8 cellular contexts compared by ENCODE assay signal in the genomic region with DNA sequence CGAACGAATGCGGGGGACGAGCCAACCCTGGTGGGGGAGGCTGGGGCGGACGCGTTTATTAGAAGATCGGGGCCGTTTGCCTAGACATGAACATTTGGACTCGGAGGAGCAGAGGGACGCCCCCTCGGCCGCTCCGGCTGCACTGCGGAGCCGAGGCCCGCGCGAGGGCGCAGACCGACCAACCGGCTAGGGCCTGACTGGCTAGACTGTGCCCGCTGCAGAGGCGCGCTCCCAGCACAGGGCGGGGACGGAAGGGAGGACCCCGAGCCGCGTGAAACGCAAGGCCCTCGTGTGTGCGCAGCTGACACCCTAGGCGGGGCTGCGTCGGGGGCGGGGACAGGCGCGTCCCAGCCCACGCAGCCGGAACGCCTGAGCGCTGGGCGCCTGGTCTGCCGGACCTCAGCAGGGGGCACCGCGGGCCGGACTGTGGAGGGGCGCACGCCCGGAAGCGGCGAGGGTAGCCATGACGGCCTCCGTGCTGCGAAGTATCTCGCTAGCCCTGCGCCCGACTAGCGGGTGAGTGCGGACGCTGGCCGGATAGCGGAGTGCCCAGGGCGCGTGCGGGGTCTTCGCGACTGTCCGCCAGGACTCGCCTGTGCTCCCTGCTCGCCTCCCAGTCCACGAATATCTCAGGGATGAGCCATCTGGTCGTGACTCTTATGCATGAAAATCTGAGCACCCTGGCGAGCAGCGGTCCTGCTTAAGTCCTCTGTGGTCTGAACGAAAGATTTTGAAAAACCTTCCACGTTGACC. TPM values are rescaled to one million over a fixed set of nuclear protein-coding genes. Genes with fewer than 3 reads are reported as not detected.
DNase-seq lines count a peak whose midpoint lies in the region; ATAC-seq and TF ChIP-seq lines count a peak whose summit lies in the region.

Gene MRPL40 (plus strand): TSS at position 454 of the 753 bp plus-strand sequence. CDS start 10 bp downstream, at position 464.

- DNase-seq in GM12865 (ENCODE audit: low read depth) (peak; percentile 98), NCI-H1105 treated with DMSO at 0.1 percent for 48 hours (lab: John Stamatoyannopoulos, UW) (peak; percentile 87), SW480 (ENCODE audit: low spot score) (peak; percentile 91), cardiac muscle cell (ENCODE audit: low read depth in 1 of 2, low spot score in 1 of 2) (peak; percentile 96 to 98), posterior cingulate gyrus (peak; percentile 86 to 99 (median 94)), type B pancreatic cell (ENCODE audit: extremely low spot score, unreplicated experiment) (peak; percentile 93)
- DNase-seq in activated naive CD8-positive, alpha-beta T cell treated with anti-CD3 and anti-CD28 coated beads, Interleukin-2, amount 50 U/mL, for 24 hours: peak; percentile 93

- peaks cover 13% of the 10 kb centered on the region for H3K4me1 ChIP-seq in cardiac muscle cell (ENCODE audit: low read depth)

- no peaks in the 10 kb centered on the region for H3K27me3 ChIP-seq in cardiac muscle cell

- H3K9me3 ChIP-seq in cardiac muscle cell (ENCODE audit: low read depth): no peaks in the 10 kb centered on the region

- peak within 1 kb of the TSS; percentile 94 for H3K27ac ChIP-seq in cardiac muscle cell

- TF ChIP-seq CTCF in GM12865 (IDR thresholded peaks at IDR 0.05; ENCODE audit: insufficient read depth, low read depth, low read length, missing control alignments) (no peak), cardiac muscle cell (IDR thresholded peaks at IDR 0.05; ENCODE audit: low read depth, low read length) (peak; percentile 6), type B pancreatic cell (conservative IDR thresholded peaks at IDR 0.05) (no peak)

- peak within 1 kb of the TSS; percentile 94 for H3K4me3 ChIP-seq in GM12865 (ENCODE audit: low read depth, low read length)
- peak within 1 kb of the TSS; percentile 56 for H3K4me3 ChIP-seq in cardiac muscle cell

- H3K4me1 Mint-ChIP-seq in activated naive CD8-positive, alpha-beta T cell treated with anti-CD3 and anti-CD28 coated beads, Interleukin-2, amount 50 U/mL, for 24 hours: peaks cover 53% of the 10 kb centered on the region
- peaks cover 26% of the 10 kb centered on the region for H3K4me1 Mint-ChIP-seq in type B pancreatic cell (ENCODE audit: unreplicated experiment)

- intact Hi-C loops in posterior cingulate gyrus (cut with DNase I): loop anchor here (1.0 to 5.0 kb wide), 4 partner anchors 15 to 253 kb away; partner anchors contain the start of genes C22orf39, CDC45, CLTCL1 and UFD1

- ATAC-seq in HG02642 (IDR thresholded peaks at IDR 0.05; ENCODE audit: poor library complexity, unreplicated experiment): peak; percentile 80
- ATAC-seq in activated naive CD8-positive, alpha-beta T cell treated with anti-CD3 and anti-CD28 coated beads, Interleukin-2, amount 50 U/mL, for 24 hours: peak; percentile 91

- no peaks in the 10 kb centered on the region for H3K27me3 Mint-ChIP-seq in activated naive CD8-positive, alpha-beta T cell treated with anti-CD3 and anti-CD28 coated beads, Interleukin-2, amount 50 U/mL, for 24 hours
- no peaks in the 10 kb centered on the region for H3K27me3 Mint-ChIP-seq in type B pancreatic cell

- peak within 1 kb of the TSS; percentile 86 for H3K27ac Mint-ChIP-seq in activated naive CD8-positive, alpha-beta T cell treated with anti-CD3 and anti-CD28 coated beads, Interleukin-2, amount 50 U/mL, for 24 hours
- peak within 1 kb of the TSS; percentile 87 for H3K27ac Mint-ChIP-seq in type B pancreatic cell

- H3K4me3 Mint-ChIP-seq in activated naive CD8-positive, alpha-beta T cell treated with anti-CD3 and anti-CD28 coated beads, Interleukin-2, amount 50 U/mL, for 24 hours: peak within 1 kb of the TSS; percentile 95
- peak within 1 kb of the TSS; percentile 94 for H3K4me3 Mint-ChIP-seq in type B pancreatic cell

- peaks cover 13% of the 10 kb centered on the region for H3K36me3 ChIP-seq in cardiac muscle cell

- peaks cover 27% of the 10 kb centered on the region for H3K36me3 Mint-ChIP-seq in activated naive CD8-positive, alpha-beta T cell treated with anti-CD3 and anti-CD28 coated beads, Interleukin-2, amount 50 U/mL, for 24 hours (ENCODE audit: low read depth)
- peaks cover 5% of the 10 kb centered on the region for H3K36me3 Mint-ChIP-seq in type B pancreatic cell

- no peaks in the 10 kb centered on the region for H3K9me3 Mint-ChIP-seq in activated naive CD8-positive, alpha-beta T cell treated with anti-CD3 and anti-CD28 coated beads, Interleukin-2, amount 50 U/mL, for 24 hours
- H3K9me3 Mint-ChIP-seq in type B pancreatic cell: no peaks in the 10 kb centered on the region

RNA-seq across cellular contexts. Expression of gene MRPL40, which starts in this region (rescaled TPM):
- total RNA-seq in cardiac muscle cell: 38.7 and 43.7 TPM in 2 replicates
- polyA plus RNA-seq in cardiac muscle cell: 82.9 and 91.3 TPM in 2 replicates
- 21.4 and 24.7 TPM in 2 replicates for total RNA-seq in type B pancreatic cell (ENCODE audit: low replicate concordance)

Comparison
In these comparisons a context has a peak if more than half of its experiments do, and no peak if none do; other contexts are left out.
1. Peak in every context shown above with its lines: DNase-seq, ATAC-seq, H3K4me3 ChIP-seq and H3K27ac ChIP-seq.